1 cellular context compared by ENCODE assay signal in the genomic region with DNA sequence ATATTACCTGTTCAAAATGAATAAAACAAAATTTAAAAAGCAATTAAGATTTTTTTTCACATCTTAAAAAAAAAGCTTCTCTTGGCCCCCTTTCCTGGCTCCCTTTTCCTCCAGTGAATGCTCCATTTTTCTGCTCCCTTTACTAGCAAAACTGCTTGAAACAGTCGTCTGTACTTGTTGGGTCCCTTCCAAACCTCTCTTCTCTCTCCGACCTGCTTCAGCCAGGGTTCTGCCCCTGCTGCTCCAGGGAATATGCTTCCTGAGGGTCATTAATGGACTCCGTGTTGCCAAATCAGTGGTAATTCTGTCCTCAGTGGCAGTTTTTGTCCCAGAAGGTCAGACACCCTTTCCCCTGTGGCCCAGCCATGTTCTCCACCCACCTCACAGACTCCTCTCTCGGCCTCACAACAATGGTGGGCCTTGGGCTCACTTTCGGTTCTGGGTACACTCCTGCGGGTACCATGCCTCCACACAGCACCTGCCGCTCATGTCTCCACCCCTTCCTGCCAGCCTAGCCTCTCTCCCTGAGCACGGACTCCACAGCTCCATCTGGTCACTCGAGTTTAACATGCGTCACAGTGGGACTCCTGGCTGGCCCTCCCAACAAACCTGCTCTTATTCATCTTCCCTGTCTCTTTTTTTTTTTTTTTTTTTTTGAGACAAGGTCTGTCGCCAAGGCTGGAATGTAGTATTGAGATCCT.
TF ChIP-seq lines count a peak whose summit lies in the region.

No MANE protein-coding gene starts in this region.

TF ChIP-seq in K562, 482 proteins besides CTCF, POLR2A, EP300 and RAD21:
- TF ChIP-seq ZNF668 (CRISPR knock-in tag; IDR thresholded peaks at IDR 0.05) (no peak), ZNF174 (CRISPR knock-in tag; IDR thresholded peaks at IDR 0.05) (no peak), KLF6 (CRISPR knock-in tag; IDR thresholded peaks at IDR 0.05; ENCODE audit: borderline replicate concordance) (no peak), GABPB1 (CRISPR knock-in tag; IDR thresholded peaks at IDR 0.05) (no peak), ERF (CRISPR knock-in tag; IDR thresholded peaks at IDR 0.05) (no peak), RBBP5 (IDR thresholded peaks at IDR 0.05; ENCODE audit: borderline replicate concordance, insufficient read depth, low read length, poor library complexity, severe bottlenecking) (no peak), NFIX (CRISPR knock-in tag; IDR thresholded peaks at IDR 0.05; ENCODE audit: low read depth) (no peak), ATF7 (IDR thresholded peaks at IDR 0.05) (no peak), ZNF407 (IDR thresholded peaks at IDR 0.05; ENCODE audit: low read depth) (no peak), FOXA3 (CRISPR knock-in tag; conservative IDR thresholded peaks at IDR 0.05 in 1 of 2, IDR thresholded peaks at IDR 0.05 in 1 of 2) (no peak)
- TF ChIP-seq, protein P1, sequence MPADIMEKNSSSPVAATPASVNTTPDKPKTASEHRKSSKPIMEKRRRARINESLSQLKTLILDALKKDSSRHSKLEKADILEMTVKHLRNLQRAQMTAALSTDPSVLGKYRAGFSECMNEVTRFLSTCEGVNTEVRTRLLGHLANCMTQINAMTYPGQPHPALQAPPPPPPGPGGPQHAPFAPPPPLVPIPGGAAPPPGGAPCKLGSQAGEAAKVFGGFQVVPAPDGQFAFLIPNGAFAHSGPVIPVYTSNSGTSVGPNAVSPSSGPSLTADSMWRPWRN (IDR thresholded peaks at IDR 0.05; ENCODE audit: low read depth): no peak
- TF ChIP-seq, protein P2, sequence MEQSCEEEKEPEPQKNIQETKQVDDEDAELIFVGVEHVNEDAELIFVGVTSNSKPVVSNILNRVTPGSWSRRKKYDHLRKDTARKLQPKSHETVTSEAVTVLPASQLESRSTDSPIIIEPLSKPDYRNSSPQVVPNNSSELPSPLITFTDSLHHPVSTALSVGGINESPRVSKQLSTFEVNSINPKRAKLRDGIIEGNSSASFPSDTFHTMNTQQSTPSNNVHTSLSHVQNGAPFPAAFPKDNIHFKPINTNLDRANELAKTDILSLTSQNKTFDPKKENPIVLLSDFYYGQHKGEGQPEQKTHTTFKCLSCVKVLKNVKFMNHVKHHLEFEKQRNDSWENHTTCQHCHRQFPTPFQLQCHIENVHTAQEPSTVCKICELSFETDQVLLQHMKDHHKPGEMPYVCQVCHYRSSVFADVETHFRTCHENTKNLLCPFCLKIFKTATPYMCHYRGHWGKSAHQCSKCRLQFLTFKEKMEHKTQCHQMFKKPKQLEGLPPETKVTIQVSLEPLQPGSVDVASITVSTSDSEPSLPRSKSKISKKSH (CRISPR knock-in tag; IDR thresholded peaks at IDR 0.05): no peak
